In the genomic region with DNA sequence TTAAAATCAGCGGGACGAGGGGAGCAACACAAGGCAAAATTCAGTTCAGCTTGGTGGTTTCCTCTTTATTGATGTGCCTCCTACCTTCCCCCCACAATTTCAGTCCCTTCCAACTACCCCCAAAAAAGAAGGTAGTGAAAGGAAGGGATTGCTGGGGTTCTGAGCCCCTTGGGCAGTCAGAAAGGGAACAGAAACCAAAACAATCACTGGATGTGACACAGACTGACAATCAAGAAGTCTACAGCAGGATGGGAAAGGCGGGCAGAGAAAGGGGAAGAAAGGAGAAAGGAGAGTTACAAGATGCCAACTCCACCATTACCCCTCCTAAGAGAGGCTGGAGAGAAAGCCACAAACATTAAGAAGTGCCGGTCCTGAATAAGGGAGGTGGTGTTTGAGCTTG, we compare ENCODE assay signal across 8 cellular contexts. TPM values are rescaled to one million over a fixed set of nuclear protein-coding genes. Genes with fewer than 3 reads are reported as not detected.
A peak's percentile ranks its signal among the peaks of the same experiment; 100 is the strongest.
DNase-seq lines count a peak whose midpoint lies in the region; ATAC-seq lines count a peak whose summit lies in the region.

No MANE protein-coding gene starts in this region.

- H3K9me3 Mint-ChIP-seq in activated CD4-positive, alpha-beta T cell treated with anti-CD3 and anti-CD28 coated beads, Interleukin-2, amount 10 ng/mL, durations not matched to agents 7 days and 5 days = no peaks in the 10 kb centered on the region
- H3K9me3 Mint-ChIP-seq in activated CD4-positive, alpha-beta memory T cell treated with anti-CD3 and anti-CD28 coated beads, Interleukin-2, amount 10 ng/mL, durations not matched to agents 7 days and 5 days = no peaks in the 10 kb centered on the region

- CTCF ChIA-PET in activated CD4-positive, alpha-beta T cell treated with anti-CD3 and anti-CD28 coated beads, Interleukin-2, amount 10 ng/mL, durations not matched to agents 7 days and 5 days (lab: Charles Lee) = interaction anchor here (1.2 to 3.3 kb wide), 4 partner anchors 11 to 56 kb away, joined by 3 to 20 read pairs (median 12); partner anchors contain the start of genes ACADVL, CTDNEP1, DLG4 and ELP5
- CTCF ChIA-PET in activated CD4-positive, alpha-beta memory T cell treated with anti-CD3 and anti-CD28 coated beads, Interleukin-2, amount 10 ng/mL, durations not matched to agents 7 days and 5 days (lab: Charles Lee) = interaction anchor here (1.6 to 6.6 kb wide), 4 partner anchors 19 to 320 kb away, joined by 4 to 44 read pairs (median 12); partner anchors contain the start of genes ACADVL and DLG4

- H3K27ac ChIP-seq in temporal lobe (ENCODE audit: low read depth, low read length) = peak overlapping the region; percentile 96

- no peaks in the 10 kb centered on the region for H3K27me3 Mint-ChIP-seq in activated CD4-positive, alpha-beta T cell treated with anti-CD3 and anti-CD28 coated beads, Interleukin-2, amount 10 ng/mL, durations not matched to agents 7 days and 5 days
- no peaks in the 10 kb centered on the region for H3K27me3 Mint-ChIP-seq in activated CD4-positive, alpha-beta memory T cell treated with anti-CD3 and anti-CD28 coated beads, Interleukin-2, amount 10 ng/mL, durations not matched to agents 7 days and 5 days

- no peak for ATAC-seq in HG03460 (IDR thresholded peaks at IDR 0.05; ENCODE audit: unreplicated experiment)

- POLR2A ChIA-PET in activated CD4-positive, alpha-beta T cell treated with anti-CD3 and anti-CD28 coated beads, Interleukin-2, amount 10 ng/mL, durations not matched to agents 7 days and 5 days (lab: Charles Lee) = interaction anchor here (0.6 kb wide), 1 partner anchor 72 kb away, joined by 3 read pairs; no protein-coding TSS in a partner anchor
- POLR2A ChIA-PET in activated CD4-positive, alpha-beta memory T cell treated with anti-CD3 and anti-CD28 coated beads, Interleukin-2, amount 10 ng/mL, durations not matched to agents 7 days and 5 days (lab: Charles Lee) = interaction anchor here (1.0 to 9.1 kb wide), 4 partner anchors 10 to 334 kb away, joined by 3 to 100 read pairs (median 38); partner anchors contain the start of genes ACADVL, CTDNEP1, DLG4 and ELP5

- H3K4me3 Mint-ChIP-seq in activated CD4-positive, alpha-beta T cell treated with anti-CD3 and anti-CD28 coated beads, Interleukin-2, amount 10 ng/mL, durations not matched to agents 7 days and 5 days = peak overlapping the region; percentile 87
- H3K4me3 Mint-ChIP-seq in activated CD4-positive, alpha-beta memory T cell treated with anti-CD3 and anti-CD28 coated beads, Interleukin-2, amount 10 ng/mL, durations not matched to agents 7 days and 5 days = peak overlapping the region; percentile 87

- no peaks in the 10 kb centered on the region for H3K9me3 ChIP-seq in iPS-18c (ENCODE audit: control insufficient read depth, insufficient read depth, low read length)

- 0 out of 2 replicates have a peak overlapping the region, but pooled peaks have one; percentile 20 for H3K4me3 ChIP-seq in iPS-18c (ENCODE audit: insufficient read depth, low read depth, low read length)

- H3K36me3 Mint-ChIP-seq in activated CD4-positive, alpha-beta T cell treated with anti-CD3 and anti-CD28 coated beads, Interleukin-2, amount 10 ng/mL, durations not matched to agents 7 days and 5 days (ENCODE audit: low read depth) = peaks cover 56% of the 10 kb centered on the region
- peaks cover 69% of the 10 kb centered on the region for H3K36me3 Mint-ChIP-seq in activated CD4-positive, alpha-beta memory T cell treated with anti-CD3 and anti-CD28 coated beads, Interleukin-2, amount 10 ng/mL, durations not matched to agents 7 days and 5 days (ENCODE audit: low read depth)

- DNase-seq in activated CD4-positive, alpha-beta T cell treated with anti-CD3 and anti-CD28 coated beads, Interleukin-2, amount 10 ng/mL, durations not matched to agents 7 days and 5 days = no peak
- DNase-seq in activated CD4-positive, alpha-beta T cell treated with anti-CD3 and anti-CD28 coated beads for 4 hours = no peak
- no peak for DNase-seq in activated CD4-positive, alpha-beta memory T cell treated with anti-CD3 and anti-CD28 coated beads, Interleukin-2, amount 10 ng/mL, durations not matched to agents 7 days and 5 days
- DNase-seq in D341Med (ENCODE audit: low spot score) = no peak
- no peak for DNase-seq in islet precursor cell

- peak overlapping the region; percentile 93 for H3K27ac Mint-ChIP-seq in activated CD4-positive, alpha-beta T cell treated with anti-CD3 and anti-CD28 coated beads, Interleukin-2, amount 10 ng/mL, durations not matched to agents 7 days and 5 days
- H3K27ac Mint-ChIP-seq in activated CD4-positive, alpha-beta memory T cell treated with anti-CD3 and anti-CD28 coated beads, Interleukin-2, amount 10 ng/mL, durations not matched to agents 7 days and 5 days = peak overlapping the region; percentile 92

- peaks cover 60% of the 10 kb centered on the region for H3K4me1 Mint-ChIP-seq in activated CD4-positive, alpha-beta T cell treated with anti-CD3 and anti-CD28 coated beads, Interleukin-2, amount 10 ng/mL, durations not matched to agents 7 days and 5 days
- H3K4me1 Mint-ChIP-seq in activated CD4-positive, alpha-beta memory T cell treated with anti-CD3 and anti-CD28 coated beads, Interleukin-2, amount 10 ng/mL, durations not matched to agents 7 days and 5 days = peaks cover 62% of the 10 kb centered on the region

RNA-seq across cellular contexts. Expression of gene PHF23, which starts 1.1 kb away (rescaled TPM):
- 10 to 100 TPM; 55.9 to 59.2 TPM for total RNA-seq in activated CD4-positive, alpha-beta T cell treated with anti-CD3 and anti-CD28 coated beads, Interleukin-2, amount 10 ng/mL, durations not matched to agents 7 days and 5 days
- 10 to 100 TPM; 45.9 to 53.1 TPM for total RNA-seq in activated CD4-positive, alpha-beta memory T cell treated with anti-CD3 and anti-CD28 coated beads, Interleukin-2, amount 10 ng/mL, durations not matched to agents 7 days and 5 days
- total RNA-seq in temporal lobe = 17.9 TPM

RNA-seq across cellular contexts. Expression of gene GABARAP, which starts 1.9 kb away (rescaled TPM):
- total RNA-seq in activated CD4-positive, alpha-beta T cell treated with anti-CD3 and anti-CD28 coated beads, Interleukin-2, amount 10 ng/mL, durations not matched to agents 7 days and 5 days = 100 to 1,000 TPM; 256 to 279 TPM
- 100 to 1,000 TPM; 303 to 313 TPM for total RNA-seq in activated CD4-positive, alpha-beta memory T cell treated with anti-CD3 and anti-CD28 coated beads, Interleukin-2, amount 10 ng/mL, durations not matched to agents 7 days and 5 days
- 93.9 TPM for total RNA-seq in temporal lobe

RNA-seq across cellular contexts. Expression of gene DVL2, which starts 6.1 kb away (rescaled TPM):
- total RNA-seq in activated CD4-positive, alpha-beta T cell treated with anti-CD3 and anti-CD28 coated beads, Interleukin-2, amount 10 ng/mL, durations not matched to agents 7 days and 5 days = 10 to 100 TPM; 53.2 TPM
- 10 to 100 TPM; 47.2 to 49.1 TPM for total RNA-seq in activated CD4-positive, alpha-beta memory T cell treated with anti-CD3 and anti-CD28 coated beads, Interleukin-2, amount 10 ng/mL, durations not matched to agents 7 days and 5 days
- 30.0 TPM for total RNA-seq in temporal lobe

RNA-seq across cellular contexts. Expression of gene CTDNEP1, which starts 11.2 kb away (rescaled TPM):
- 100 to 1,000 TPM; 168 to 183 TPM for total RNA-seq in activated CD4-positive, alpha-beta T cell treated with anti-CD3 and anti-CD28 coated beads, Interleukin-2, amount 10 ng/mL, durations not matched to agents 7 days and 5 days
- 100 to 1,000 TPM; 170 to 175 TPM for total RNA-seq in activated CD4-positive, alpha-beta memory T cell treated with anti-CD3 and anti-CD28 coated beads, Interleukin-2, amount 10 ng/mL, durations not matched to agents 7 days and 5 days
- total RNA-seq in temporal lobe = 49.9 TPM

RNA-seq across cellular contexts. Expression of gene ELP5, which starts 11.6 kb away (rescaled TPM):
- 10 to 100 TPM; 41.7 to 42.4 TPM for total RNA-seq in activated CD4-positive, alpha-beta T cell treated with anti-CD3 and anti-CD28 coated beads, Interleukin-2, amount 10 ng/mL, durations not matched to agents 7 days and 5 days
- 10 to 100 TPM; 40.4 to 42.1 TPM for total RNA-seq in activated CD4-positive, alpha-beta memory T cell treated with anti-CD3 and anti-CD28 coated beads, Interleukin-2, amount 10 ng/mL, durations not matched to agents 7 days and 5 days
- total RNA-seq in temporal lobe = 22.1 TPM
